In genomic region chr4:85763207-85763606, GRCh38 we compare ENCODE assay signal across 14 cellular contexts.
DNase-seq lines count a peak whose midpoint lies in the region; ATAC-seq, FAIRE-seq and TF ChIP-seq lines count a peak whose summit lies in the region.
"Had no signal": no experiment of that assay in that cellular context is flagged by ENCODE, and none has a peak within 500 bp of the region (broad histone marks: within the 10 kb centered on the region; RNA-seq: fewer than 3 reads in every experiment).

No MANE protein-coding gene starts in this region.

- no peaks in the 10 kb centered on the region for H3K9me3 Mint-ChIP-seq in HFFc6
- H3K9me3 Mint-ChIP-seq: IgD-negative memory B cell had no signal

- peak overlapping the region; percentile 22 for H3K4me3 Mint-ChIP-seq in HFFc6
- H3K4me3 Mint-ChIP-seq: IgD-negative memory B cell had no signal

- peak overlapping the region; percentile 95 for H3K27ac Mint-ChIP-seq in HFFc6
- H3K27ac Mint-ChIP-seq: IgD-negative memory B cell had no signal

- no peaks in the 10 kb centered on the region for H3K36me3 Mint-ChIP-seq in HFFc6 (ENCODE audit: low read depth)

- H3K4me3 ChIP-seq in ascending aorta (no peak overlapping the region), kidney (ENCODE audit: low read length in 2 of 2) (no peak overlapping the region), skeletal muscle tissue (ENCODE audit: low read length in 3 of 3) (no peak overlapping the region)
- H3K4me3 ChIP-seq: BLaER1 treated with 17β-estradiol and CSF1 and Interleukin-3, amounts not matched to agents 10 nM and 100 nM had no signal

- H3K27me3 ChIP-seq in ascending aorta (no peaks in the 10 kb centered on the region), skeletal muscle tissue (ENCODE audit: control insufficient read depth in 3 of 3, insufficient read depth in 3 of 3, low read length in 3 of 3) (no peaks in the 10 kb centered on the region)
- H3K27me3 ChIP-seq: BLaER1 treated with 17β-estradiol and CSF1 and Interleukin-3, amounts not matched to agents 10 nM and 100 nM had no signal

- ATAC-seq in GM21825 (IDR thresholded peaks at IDR 0.05; ENCODE audit: unreplicated experiment), result no peak

- H3K36me3 ChIP-seq in ascending aorta (no peaks in the 10 kb centered on the region), kidney (ENCODE audit: control insufficient read depth in 1 of 2, insufficient read depth in 2 of 2, low read length in 2 of 2) (no peaks in the 10 kb centered on the region), skeletal muscle tissue (ENCODE audit: control insufficient read depth in 3 of 3, insufficient read depth in 3 of 3, low read length in 3 of 3) (no peaks in the 10 kb centered on the region)
- H3K36me3 ChIP-seq: BLaER1 treated with 17β-estradiol and CSF1 and Interleukin-3, amounts not matched to agents 10 nM and 100 nM had no signal

- no peaks in the 10 kb centered on the region for H3K9me3 ChIP-seq in ascending aorta
- no peaks in the 10 kb centered on the region for H3K9me3 ChIP-seq in kidney (ENCODE audit: control insufficient read depth in 1 of 2, low read length in 2 of 2)
- H3K9me3 ChIP-seq in skeletal muscle tissue (ENCODE audit: control insufficient read depth in 3 of 3, low read length in 3 of 3), result no peaks in the 10 kb centered on the region
- H3K9me3 ChIP-seq: BLaER1 treated with 17β-estradiol and CSF1 and Interleukin-3, amounts not matched to agents 10 nM and 100 nM had no signal

- H3K27ac ChIP-seq in ascending aorta, result peak overlapping the region; percentile 76 to 77
- H3K27ac ChIP-seq in kidney (ENCODE audit: low read depth in 2 of 2, low read length in 2 of 2), result peak overlapping the region; percentile 8 to 25
- peak overlapping the region; percentile 57 for H3K27ac ChIP-seq in skeletal muscle tissue (ENCODE audit: low read depth, low read length)
- H3K27ac ChIP-seq: BLaER1 treated with 17β-estradiol and CSF1 and Interleukin-3, amounts not matched to agents 10 nM and 100 nM had no signal

- peaks cover 0 to 21% of the 10 kb centered on the region in 2 donors for H3K4me1 ChIP-seq in ascending aorta
- no peaks in the 10 kb centered on the region for H3K4me1 ChIP-seq in kidney (ENCODE audit: control insufficient read depth in 1 of 2, insufficient read depth in 1 of 2, low read depth in 1 of 2, low read length in 2 of 2)
- peaks cover 0 to 6% (median 5%) of the 10 kb centered on the region in 3 donors for H3K4me1 ChIP-seq in skeletal muscle tissue (ENCODE audit: control insufficient read depth in 3 of 3, insufficient read depth in 3 of 3, low read length in 3 of 3)
- H3K4me1 ChIP-seq: BLaER1 treated with 17β-estradiol and CSF1 and Interleukin-3, amounts not matched to agents 10 nM and 100 nM had no signal

- no peak for TF ChIP-seq CTCF in HFFc6 (IDR thresholded peaks at IDR 0.05)
- no peak for TF ChIP-seq CTCF in ascending aorta (IDR thresholded peaks at IDR 0.05)
- no peak for TF ChIP-seq CTCF in kidney (IDR thresholded peaks at IDR 0.05; ENCODE audit: borderline replicate concordance, extremely low read depth, insufficient read depth)

- peaks cover 69% of the 10 kb centered on the region for H3K4me1 Mint-ChIP-seq in HFFc6 (ENCODE audit: low read depth)

- no peaks in the 10 kb centered on the region; the same call in 1 of the 2 replicates for H3K27me3 Mint-ChIP-seq in HFFc6 (ENCODE audit: insufficient read depth)
- H3K27me3 Mint-ChIP-seq: IgD-negative memory B cell had no signal

- H3K9ac ChIP-seq in kidney (ENCODE audit: low read length in 2 of 2) (no peak overlapping the region), skeletal muscle tissue (ENCODE audit: low read depth in 1 of 3, low read length in 3 of 3) (no peak overlapping the region)
- H3K9ac ChIP-seq: BLaER1 treated with 17β-estradiol and CSF1 and Interleukin-3, amounts not matched to agents 10 nM and 100 nM had no signal

- intact Hi-C loops in ascending aorta (cut with DNase I) (loop anchor here (5.0 kb wide), 1 partner anchor 34 kb away; no protein-coding TSS in a partner anchor), kidney (cut with DNase I) (no loop called here), posterior vena cava (cut with DNase I) (no loop called here)

- no peak for DNase-seq in HFFc6
- no peak for DNase-seq in ascending aorta (ENCODE audit: low spot score in 2 of 2)
- DNase-seq in kidney, result no peak
- no peak for DNase-seq in posterior vena cava (ENCODE audit: low spot score)
- DNase-seq in T-helper 1 cell, result no peak
- DNase-seq: MV-4-11, NCI-H1436, NCI-H2081, NCI-H510A treated with DMSO at 0.1 percent for 48 hours, SHP77 treated with DMSO at 0.1 percent for 48 hours had no signal

- FAIRE-seq in kidney (lab: Jason Lieb, UNC), result peak; percentile 8

Comparison
In these comparisons a context has a peak if more than half of its experiments do, and no peak if none do; other contexts are left out.
1. H3K27ac ChIP-seq: peak in every context shown above with its lines; median percentile 76 in ascending aorta; 57 in skeletal muscle tissue; 16 in kidney.